ENCODE assay signal across 12 cellular contexts in the genomic region with DNA sequence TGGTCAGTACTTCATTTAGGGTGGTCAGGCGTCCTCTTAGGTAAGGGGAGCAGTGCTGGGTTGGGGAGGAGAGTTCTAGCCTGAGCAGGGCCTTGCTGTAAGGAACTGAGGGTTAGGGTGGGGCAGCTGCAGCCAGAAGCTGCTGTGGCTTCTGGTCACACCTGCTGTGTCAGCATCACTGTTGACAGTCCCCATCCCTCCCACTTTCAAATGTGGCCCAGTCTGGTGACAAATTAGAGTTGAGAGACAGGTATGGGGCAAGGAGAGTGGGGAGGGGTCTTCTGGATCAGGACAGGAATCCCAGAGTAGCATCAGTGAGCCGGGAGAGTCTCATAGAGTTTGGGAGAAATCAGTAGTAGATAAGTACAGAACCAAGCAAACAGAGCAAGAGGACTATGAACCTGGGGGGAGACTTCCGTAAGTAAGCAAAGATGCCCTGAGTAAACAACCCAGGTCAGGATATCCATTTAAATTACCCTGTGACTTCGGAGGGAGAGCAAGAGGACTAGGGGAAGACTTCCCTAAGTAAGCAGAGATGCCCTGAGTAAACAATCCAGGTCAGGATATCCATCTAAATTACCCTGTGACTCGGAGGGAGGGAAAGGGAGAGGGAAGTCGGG. TPM values are rescaled to one million over a fixed set of nuclear protein-coding genes. Genes with fewer than 3 reads are reported as not detected.
DNase-seq lines count a peak whose midpoint lies in the region; ATAC-seq and TF ChIP-seq lines count a peak whose summit lies in the region.
"Had no signal": no experiment of that assay in that cellular context is flagged by ENCODE, and none has a peak within 500 bp of the region (broad histone marks: within the 10 kb centered on the region; RNA-seq: fewer than 3 reads in every experiment).

No MANE protein-coding gene starts in this region.

- H3K4me3 ChIP-seq in Caco-2 (ENCODE audit: low read depth, low read length) (no peak overlapping the region), colonic mucosa (no peak overlapping the region)
- H3K4me3 ChIP-seq: esophagus squamous epithelium, ovary had no signal

- H3K4me3 Mint-ChIP-seq in Caco-2 (ENCODE audit: unreplicated experiment) (peak overlapping the region; percentile 54), nephron (no peak overlapping the region)

- H3K4me1 ChIP-seq in Caco-2 (peaks cover 24% of the 10 kb centered on the region), colonic mucosa (peaks cover 6% of the 10 kb centered on the region)

- POLR2A ChIA-PET in Caco-2 (lab: Charles Lee), result interaction anchor here (1.0 kb wide), 1 partner anchor 9 kb away, joined by 3 read pairs; no protein-coding TSS in a partner anchor

- CTCF ChIA-PET in Caco-2 (lab: Charles Lee), result interaction anchor here (1.0 kb wide), 1 partner anchor 55 kb away, joined by 4 read pairs; no protein-coding TSS in a partner anchor

- H3K27ac Mint-ChIP-seq in Caco-2 (ENCODE audit: unreplicated experiment) (peak overlapping the region; percentile 62), nephron (peak overlapping the region in 2 of 3 experiments; percentile 34 to 62)

- TF ChIP-seq CTCF in Caco-2 (IDR thresholded peaks at IDR 0.05; ENCODE audit: insufficient read depth in 1 of 2, low read depth in 1 of 2, low read length in 1 of 2, severe bottlenecking in 1 of 2, unreplicated experiment in 1 of 2) (no peak), colonic mucosa (IDR thresholded peaks at IDR 0.05) (no peak), nephron (IDR thresholded peaks at IDR 0.05; ENCODE audit: unreplicated experiment in 3 of 3) (no peak)

- H3K36me3 Mint-ChIP-seq in Caco-2 (ENCODE audit: insufficient read depth, unreplicated experiment), result peaks cover 66% of the 10 kb centered on the region
- H3K36me3 Mint-ChIP-seq in nephron (ENCODE audit: low read depth), result peaks cover 50% of the 10 kb centered on the region

- H3K27me3 ChIP-seq in Caco-2 (replicated peaks; ENCODE audit: control insufficient read depth, insufficient read depth, low read length) (no peaks in the 10 kb centered on the region), colonic mucosa (no peaks in the 10 kb centered on the region)
- H3K27me3 ChIP-seq: esophagus squamous epithelium, ovary had no signal

- H3K9ac ChIP-seq in colonic mucosa (ENCODE audit: low read depth in 2 of 2, low read length in 2 of 2), result no peak overlapping the region

- H3K27me3 Mint-ChIP-seq in Caco-2 (ENCODE audit: insufficient read depth, unreplicated experiment), result no peaks in the 10 kb centered on the region
- H3K27me3 Mint-ChIP-seq in nephron (ENCODE audit: low read depth), result no peaks in the 10 kb centered on the region

- H3K9me3 ChIP-seq in Caco-2 (no peaks in the 10 kb centered on the region), colonic mucosa (no peaks in the 10 kb centered on the region)
- H3K9me3 ChIP-seq: esophagus squamous epithelium, ovary had no signal

- H3K27ac ChIP-seq in colonic mucosa, result peak overlapping the region; percentile 5
- H3K27ac ChIP-seq: esophagus squamous epithelium, ovary had no signal

- BruUV-seq in Caco-2 (replicated peaks; lab: Mats Ljungman, UMichigan), result no TSS peak

- intact Hi-C loops in Caco-2 (cut with micrococcal nuclease; ENCODE audit: unreplicated experiment) (loop anchor here (1.0 to 10.0 kb wide), 2 partner anchors 10 to 108 kb away; a partner anchor contains a TSS), colonic mucosa (cut with DNase I) (no loop called here)

- no peak for ATAC-seq in HG02852 (IDR thresholded peaks at IDR 0.05; ENCODE audit: unreplicated experiment)

- H3K4me1 Mint-ChIP-seq in Caco-2 (ENCODE audit: low read depth, unreplicated experiment) (peaks cover 19% of the 10 kb centered on the region), nephron (peaks cover 9% of the 10 kb centered on the region)

- H3K36me3 ChIP-seq in Caco-2 (ENCODE audit: control insufficient read depth, insufficient read depth, low read length) (peaks cover 7% of the 10 kb centered on the region), colonic mucosa (no peaks in the 10 kb centered on the region)
- H3K36me3 ChIP-seq: ovary had no signal

- H3K9me3 Mint-ChIP-seq in Caco-2 (ENCODE audit: unreplicated experiment) (no peaks in the 10 kb centered on the region), nephron (no peaks in the 10 kb centered on the region)

- DNase-seq in Caco-2 (peak; percentile 90 to 94), LHCN-M2 (ENCODE audit: low read depth) (peak; percentile 22), colonic mucosa (peak; percentile 45), SKM-1 treated with dmso at 0.1 percent for 144 hours (lab: John Stamatoyannopoulos, UW; ENCODE audit: unreplicated experiment) (no peak)
- no peak for DNase-seq in activated CD4-positive, CD25-positive, alpha-beta regulatory T cell (lab: John Stamatoyannopoulos, UW)
- DNase-seq: activated CD4-positive, alpha-beta T cell treated with anti-CD3 and anti-CD28 coated beads for 4 hours; esophagus squamous epithelium; NCI-H345; ovary; SHP77 treated with DMSO at 0.1 percent for 48 hours had no signal

RNA-seq across cellular contexts. Expression of a gene that starts 53.7 kb away (rescaled TPM):
- 55.5 and 60.7 TPM in 2 replicates for total RNA-seq in Caco-2 (2022)
- total RNA-seq in LHCN-M2 (2014; rRNA removed), result 62.8 and 64.2 TPM in 2 replicates
- polyA plus RNA-seq in LHCN-M2 (2012), result 27.7 TPM
- 10 to 100 TPM; 34.1 to 55.9 TPM for total RNA-seq in colonic mucosa

Comparison
In these comparisons a context has a peak if more than half of its experiments do, and no peak if none do; other contexts are left out.
1. DNase-seq: peak in Caco-2 (2 of 2), LHCN-M2 (single experiment) and colonic mucosa (single experiment); none in activated CD4-positive, CD25-positive, alpha-beta regulatory T cell (0 of 4) and SKM-1 treated with dmso at 0.1 percent for 144 hours (single experiment).